Comparison of ENCODE assay signal across 8 cellular contexts in the genomic region with DNA sequence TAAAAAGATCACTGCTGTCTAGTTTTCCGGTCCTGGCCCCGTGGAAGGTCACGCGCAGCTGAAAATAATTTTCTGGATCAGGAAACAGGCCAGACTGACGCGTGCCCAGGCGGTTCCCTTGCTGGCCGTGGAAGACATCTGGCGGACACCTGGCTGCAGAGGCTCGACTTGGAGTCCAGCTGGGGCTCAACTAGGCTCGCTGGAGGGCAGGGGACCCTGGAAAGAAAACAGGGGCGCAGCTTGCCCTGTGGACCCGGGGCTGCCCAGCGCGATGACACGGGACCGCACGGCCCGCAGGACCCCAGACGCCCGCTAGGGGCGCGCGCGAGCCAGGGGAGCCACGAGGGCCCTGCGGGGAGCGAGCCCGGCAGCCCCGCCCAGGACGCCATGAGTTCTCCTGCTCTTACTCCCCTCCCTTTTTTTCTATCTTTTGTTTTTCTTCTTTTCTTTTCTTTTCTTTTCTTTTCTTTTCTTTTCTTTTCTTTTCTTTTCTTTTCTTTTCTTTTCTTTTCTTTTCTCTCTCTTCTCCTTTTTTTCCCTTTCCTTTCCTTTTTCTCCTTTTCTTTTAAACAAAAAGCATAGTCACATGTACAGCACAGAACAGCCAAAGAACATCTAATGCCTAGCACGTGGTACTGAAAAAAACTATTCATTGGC. TPM values are rescaled to one million over a fixed set of nuclear protein-coding genes. Genes with fewer than 3 reads are reported as not detected.
DNase-seq lines count a peak whose midpoint lies in the region; ATAC-seq and TF ChIP-seq lines count a peak whose summit lies in the region.

No MANE protein-coding gene starts in this region.

- WGBS in upper lobe of left lung, 2 donors, result 25 to 29% methylated on average over 32 of the region's 32 CpGs

- peak overlapping the region; percentile 26 for H2AFZ ChIP-seq in parathyroid adenoma

- CTCF ChIA-PET in RWPE1 (lab: Yijun Ruan, JAX), result interaction anchor here (0.5 to 1.6 kb wide), 11 partner anchors 10 to 246 kb away, joined by 3 to 9 read pairs (median 4); no protein-coding TSS in a partner anchor

- peak overlapping the region; percentile 1 for H3K4me2 ChIP-seq in parathyroid adenoma (ENCODE audit: low read length)

- H3K4me1 ChIP-seq in parathyroid adenoma (peaks cover 10% of the 10 kb centered on the region), upper lobe of left lung (peaks cover 0 to 10% (median 0%) of the 10 kb centered on the region in 4 donors)

- no peaks in the 10 kb centered on the region for H3K79me2 ChIP-seq in parathyroid adenoma

- no peaks in the 10 kb centered on the region for H3K9me3 ChIP-seq in parathyroid adenoma (ENCODE audit: control insufficient read depth, low read length)
- H3K9me3 ChIP-seq in upper lobe of left lung, result no peaks in the 10 kb centered on the region

- no peak overlapping the region for H3K9ac ChIP-seq in parathyroid adenoma

- H3K27ac ChIP-seq in RWPE1 (peak overlapping the region; percentile 78), parathyroid adenoma (no peak overlapping the region), upper lobe of left lung (peak overlapping the region in 3 of 4 donors; percentile 40 to 69 (median 45))

- no peaks in the 10 kb centered on the region for H3K36me3 ChIP-seq in parathyroid adenoma (ENCODE audit: control insufficient read depth, insufficient read depth, low read length)
- H3K36me3 ChIP-seq in upper lobe of left lung, result no peaks in the 10 kb centered on the region

- no peak for TF ChIP-seq EP300 in upper lobe of left lung (IDR thresholded peaks at IDR 0.05)

- DNase-seq in RWPE1 (ENCODE audit: low spot score), result peak; percentile 80
- DNase-seq in activated effector memory CD4-positive, alpha-beta T cell treated with anti-CD3 and anti-CD28 coated beads, Interleukin-2, amount 50 U/mL, for 16 hours, result peak; percentile 92
- peak; percentile 92 for DNase-seq in germinal center (ENCODE audit: low spot score)
- DNase-seq in upper lobe of left lung, result peak; percentile 70 to 96
- DNase-seq in DMS79 (lab: John Stamatoyannopoulos, UW), result no peak

- no peak for TF ChIP-seq POLR2A in upper lobe of left lung (IDR thresholded peaks at IDR 0.05)

- ATAC-seq in HG03045 (IDR thresholded peaks at IDR 0.05; ENCODE audit: unreplicated experiment) (peak; percentile 82), upper lobe of left lung (ENCODE audit: low FRiP score in 2 of 2) (peak; percentile 86 to 98)

- peak; percentile 93 for TF ChIP-seq CTCF in GM12873 (IDR thresholded peaks at IDR 0.05; ENCODE audit: insufficient read depth, low read depth, low read length, missing control alignments)
- TF ChIP-seq CTCF in RWPE1 (conservative IDR thresholded peaks at IDR 0.05; ENCODE audit: low read depth), result peak; percentile 94
- TF ChIP-seq CTCF in parathyroid adenoma (IDR thresholded peaks at IDR 0.05), result peak; percentile 99
- TF ChIP-seq CTCF in upper lobe of left lung (IDR thresholded peaks at IDR 0.05), result peak; percentile 90 to 96 (median 93)

- H3K4me3 ChIP-seq in parathyroid adenoma (ENCODE audit: low read depth, low read length), result no peak overlapping the region
- H3K4me3 ChIP-seq in upper lobe of left lung, result peak overlapping the region in 3 of 4 donors; percentile 9 to 36 (median 35)

- H3K27me3 ChIP-seq in parathyroid adenoma (ENCODE audit: control insufficient read depth, insufficient read depth, low read length) (no peaks in the 10 kb centered on the region), upper lobe of left lung (no peaks in the 10 kb centered on the region)

- POLR2A ChIA-PET in RWPE1 (lab: Yijun Ruan, JAX; ENCODE audit: low non-redundant PET), result interaction anchor here (0.6 kb wide), 1 partner anchor 246 kb away, joined by 3 read pairs; no protein-coding TSS in a partner anchor

RNA-seq across cellular contexts. Expression of gene UBE2F, which starts 43.2 kb away (rescaled TPM):
- total RNA-seq in upper lobe of left lung, result 10 to 100 TPM; 11.5 to 65.5 (median 39.8) TPM
